In the genomic region with DNA sequence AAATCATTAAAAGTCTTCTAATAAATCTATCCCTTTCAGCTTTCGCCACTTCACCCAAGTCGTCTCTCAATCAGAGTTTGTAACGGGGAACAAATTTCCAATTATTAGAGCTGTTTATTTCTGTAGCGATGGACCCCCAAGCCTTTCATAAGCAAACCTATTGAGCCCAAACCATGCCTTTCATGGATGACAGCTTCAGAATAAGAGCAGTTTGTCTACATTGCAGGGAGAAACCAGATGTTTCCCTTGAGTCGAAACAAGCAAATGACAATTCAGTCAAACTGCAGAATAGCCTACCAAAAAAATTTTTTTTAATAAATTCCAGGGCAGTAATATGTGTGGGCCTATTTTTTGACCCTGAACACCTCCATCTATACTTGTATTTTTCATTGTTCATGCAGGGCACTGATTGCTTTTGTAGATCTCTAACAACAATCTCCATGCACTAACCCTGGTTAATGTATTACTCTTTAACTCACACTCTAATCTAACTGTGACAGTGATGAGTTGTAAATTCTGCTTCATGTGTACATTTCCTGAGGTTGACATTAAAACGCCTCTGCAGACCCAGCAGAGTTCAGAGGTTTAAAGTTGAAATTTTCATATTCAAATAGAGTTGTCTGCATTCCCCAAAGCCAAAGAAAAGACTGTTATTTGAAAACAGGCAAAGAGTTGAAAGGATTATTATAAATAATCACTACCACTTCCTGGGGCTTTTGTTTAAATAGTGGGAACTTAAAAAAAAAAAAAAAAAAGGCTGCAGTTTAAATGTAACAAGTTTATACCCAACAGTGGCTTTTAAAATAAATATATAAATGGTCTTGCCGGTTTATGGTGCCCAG, we compare ENCODE assay signal across 1 cellular context.
TF ChIP-seq lines count a peak whose summit lies in the region.

No MANE protein-coding gene starts in this region.

TF ChIP-seq in HepG2, 621 proteins besides CTCF, POLR2A, EP300 and RAD21 (continued from another document and continues in another):
- TF ChIP-seq, protein P1, sequence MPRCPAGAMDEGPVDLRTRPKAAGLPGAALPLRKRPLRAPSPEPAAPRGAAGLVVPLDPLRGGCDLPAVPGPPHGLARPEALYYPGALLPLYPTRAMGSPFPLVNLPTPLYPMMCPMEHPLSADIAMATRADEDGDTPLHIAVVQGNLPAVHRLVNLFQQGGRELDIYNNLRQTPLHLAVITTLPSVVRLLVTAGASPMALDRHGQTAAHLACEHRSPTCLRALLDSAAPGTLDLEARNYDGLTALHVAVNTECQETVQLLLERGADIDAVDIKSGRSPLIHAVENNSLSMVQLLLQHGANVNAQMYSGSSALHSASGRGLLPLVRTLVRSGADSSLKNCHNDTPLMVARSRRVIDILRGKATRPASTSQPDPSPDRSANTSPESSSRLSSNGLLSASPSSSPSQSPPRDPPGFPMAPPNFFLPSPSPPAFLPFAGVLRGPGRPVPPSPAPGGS (CRISPR knock-in tag; IDR thresholded peaks at IDR 0.05), result no peak
- TF ChIP-seq STAT5B (CRISPR knock-in tag; IDR thresholded peaks at IDR 0.05), result 0 out of 2 replicates have a peak, but pooled peaks have one; percentile 34
- TF ChIP-seq, protein P2, sequence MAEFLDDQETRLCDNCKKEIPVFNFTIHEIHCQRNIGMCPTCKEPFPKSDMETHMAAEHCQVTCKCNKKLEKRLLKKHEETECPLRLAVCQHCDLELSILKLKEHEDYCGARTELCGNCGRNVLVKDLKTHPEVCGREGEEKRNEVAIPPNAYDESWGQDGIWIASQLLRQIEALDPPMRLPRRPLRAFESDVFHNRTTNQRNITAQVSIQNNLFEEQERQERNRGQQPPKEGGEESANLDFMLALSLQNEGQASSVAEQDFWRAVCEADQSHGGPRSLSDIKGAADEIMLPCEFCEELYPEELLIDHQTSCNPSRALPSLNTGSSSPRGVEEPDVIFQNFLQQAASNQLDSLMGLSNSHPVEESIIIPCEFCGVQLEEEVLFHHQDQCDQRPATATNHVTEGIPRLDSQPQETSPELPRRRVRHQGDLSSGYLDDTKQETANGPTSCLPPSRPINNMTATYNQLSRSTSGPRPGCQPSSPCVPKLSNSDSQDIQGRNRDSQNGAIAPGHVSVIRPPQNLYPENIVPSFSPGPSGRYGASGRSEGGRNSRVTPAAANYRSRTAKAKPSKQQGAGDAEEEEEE (CRISPR knock-in tag; IDR thresholded peaks at IDR 0.05; ENCODE audit: borderline replicate concordance), result no peak
- TF ChIP-seq, protein P3, sequence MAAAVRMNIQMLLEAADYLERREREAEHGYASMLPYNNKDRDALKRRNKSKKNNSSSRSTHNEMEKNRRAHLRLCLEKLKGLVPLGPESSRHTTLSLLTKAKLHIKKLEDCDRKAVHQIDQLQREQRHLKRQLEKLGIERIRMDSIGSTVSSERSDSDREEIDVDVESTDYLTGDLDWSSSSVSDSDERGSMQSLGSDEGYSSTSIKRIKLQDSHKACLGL (CRISPR knock-in tag; IDR thresholded peaks at IDR 0.05), result no peak
- no peak for TF ChIP-seq ZNF282 (IDR thresholded peaks at IDR 0.05; ENCODE audit: partially characterized antibody)
- 0 out of 2 replicates have a peak, but pooled peaks have one; percentile 39 for TF ChIP-seq FOXP1 (IDR thresholded peaks at IDR 0.05)
- peak; percentile 95 for TF ChIP-seq FOXP1 (CRISPR knock-in tag; IDR thresholded peaks at IDR 0.05)
- TF ChIP-seq KLF11 (CRISPR knock-in tag; IDR thresholded peaks at IDR 0.05), result no peak
- TF ChIP-seq ZC3H13 (CRISPR knock-in tag; IDR thresholded peaks at IDR 0.05), result no peak
- TF ChIP-seq ZNF672 (CRISPR knock-in tag; IDR thresholded peaks at IDR 0.05), result no peak
- TF ChIP-seq SIX1 (CRISPR knock-in tag; IDR thresholded peaks at IDR 0.05; ENCODE audit: borderline replicate concordance), result peak; percentile 69
- 0 out of 2 replicates have a peak, but pooled peaks have one; percentile 17 for TF ChIP-seq GTF2F1 (IDR thresholded peaks at IDR 0.05; ENCODE audit: low read length)
- no peak for TF ChIP-seq KLF15 (CRISPR knock-in tag; IDR thresholded peaks at IDR 0.05; ENCODE audit: borderline replicate concordance)
- TF ChIP-seq MEIS2 (CRISPR knock-in tag; IDR thresholded peaks at IDR 0.05), result peak; percentile 99
- peak; percentile 93; the same call in 1 of the 2 replicates for TF ChIP-seq MEIS1 (CRISPR knock-in tag; IDR thresholded peaks at IDR 0.05; ENCODE audit: borderline replicate concordance)
- no peak for TF ChIP-seq SP2 (CRISPR knock-in tag; IDR thresholded peaks at IDR 0.05)
- TF ChIP-seq, protein P4, sequence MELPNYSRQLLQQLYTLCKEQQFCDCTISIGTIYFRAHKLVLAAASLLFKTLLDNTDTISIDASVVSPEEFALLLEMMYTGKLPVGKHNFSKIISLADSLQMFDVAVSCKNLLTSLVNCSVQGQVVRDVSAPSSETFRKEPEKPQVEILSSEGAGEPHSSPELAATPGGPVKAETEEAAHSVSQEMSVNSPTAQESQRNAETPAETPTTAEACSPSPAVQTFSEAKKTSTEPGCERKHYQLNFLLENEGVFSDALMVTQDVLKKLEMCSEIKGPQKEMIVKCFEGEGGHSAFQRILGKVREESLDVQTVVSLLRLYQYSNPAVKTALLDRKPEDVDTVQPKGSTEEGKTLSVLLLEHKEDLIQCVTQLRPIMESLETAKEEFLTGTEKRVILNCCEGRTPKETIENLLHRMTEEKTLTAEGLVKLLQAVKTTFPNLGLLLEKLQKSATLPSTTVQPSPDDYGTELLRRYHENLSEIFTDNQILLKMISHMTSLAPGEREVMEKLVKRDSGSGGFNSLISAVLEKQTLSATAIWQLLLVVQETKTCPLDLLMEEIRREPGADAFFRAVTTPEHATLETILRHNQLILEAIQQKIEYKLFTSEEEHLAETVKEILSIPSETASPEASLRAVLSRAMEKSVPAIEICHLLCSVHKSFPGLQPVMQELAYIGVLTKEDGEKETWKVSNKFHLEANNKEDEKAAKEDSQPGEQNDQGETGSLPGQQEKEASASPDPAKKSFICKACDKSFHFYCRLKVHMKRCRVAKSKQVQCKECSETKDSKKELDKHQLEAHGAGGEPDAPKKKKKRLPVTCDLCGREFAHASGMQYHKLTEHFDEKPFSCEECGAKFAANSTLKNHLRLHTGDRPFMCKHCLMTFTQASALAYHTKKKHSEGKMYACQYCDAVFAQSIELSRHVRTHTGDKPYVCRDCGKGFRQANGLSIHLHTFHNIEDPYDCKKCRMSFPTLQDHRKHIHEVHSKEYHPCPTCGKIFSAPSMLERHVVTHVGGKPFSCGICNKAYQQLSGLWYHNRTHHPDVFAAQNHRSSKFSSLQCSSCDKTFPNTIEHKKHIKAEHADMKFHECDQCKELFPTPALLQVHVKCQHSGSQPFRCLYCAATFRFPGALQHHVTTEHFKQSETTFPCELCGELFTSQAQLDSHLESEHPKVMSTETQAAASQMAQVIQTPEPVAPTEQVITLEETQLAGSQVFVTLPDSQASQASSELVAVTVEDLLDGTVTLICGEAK (IDR thresholded peaks at IDR 0.05), result no peak
- TF ChIP-seq, protein P4 (CRISPR knock-in tag; IDR thresholded peaks at IDR 0.05), result no peak; the same call in 1 of the 2 replicates
- TF ChIP-seq NCOA2 (CRISPR knock-in tag; IDR thresholded peaks at IDR 0.05), result peak; percentile 91
- TF ChIP-seq, protein P5, sequence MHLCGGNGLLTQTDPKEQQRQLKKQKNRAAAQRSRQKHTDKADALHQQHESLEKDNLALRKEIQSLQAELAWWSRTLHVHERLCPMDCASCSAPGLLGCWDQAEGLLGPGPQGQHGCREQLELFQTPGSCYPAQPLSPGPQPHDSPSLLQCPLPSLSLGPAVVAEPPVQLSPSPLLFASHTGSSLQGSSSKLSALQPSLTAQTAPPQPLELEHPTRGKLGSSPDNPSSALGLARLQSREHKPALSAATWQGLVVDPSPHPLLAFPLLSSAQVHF (CRISPR knock-in tag; IDR thresholded peaks at IDR 0.05), result no peak
- TF ChIP-seq, protein P6, sequence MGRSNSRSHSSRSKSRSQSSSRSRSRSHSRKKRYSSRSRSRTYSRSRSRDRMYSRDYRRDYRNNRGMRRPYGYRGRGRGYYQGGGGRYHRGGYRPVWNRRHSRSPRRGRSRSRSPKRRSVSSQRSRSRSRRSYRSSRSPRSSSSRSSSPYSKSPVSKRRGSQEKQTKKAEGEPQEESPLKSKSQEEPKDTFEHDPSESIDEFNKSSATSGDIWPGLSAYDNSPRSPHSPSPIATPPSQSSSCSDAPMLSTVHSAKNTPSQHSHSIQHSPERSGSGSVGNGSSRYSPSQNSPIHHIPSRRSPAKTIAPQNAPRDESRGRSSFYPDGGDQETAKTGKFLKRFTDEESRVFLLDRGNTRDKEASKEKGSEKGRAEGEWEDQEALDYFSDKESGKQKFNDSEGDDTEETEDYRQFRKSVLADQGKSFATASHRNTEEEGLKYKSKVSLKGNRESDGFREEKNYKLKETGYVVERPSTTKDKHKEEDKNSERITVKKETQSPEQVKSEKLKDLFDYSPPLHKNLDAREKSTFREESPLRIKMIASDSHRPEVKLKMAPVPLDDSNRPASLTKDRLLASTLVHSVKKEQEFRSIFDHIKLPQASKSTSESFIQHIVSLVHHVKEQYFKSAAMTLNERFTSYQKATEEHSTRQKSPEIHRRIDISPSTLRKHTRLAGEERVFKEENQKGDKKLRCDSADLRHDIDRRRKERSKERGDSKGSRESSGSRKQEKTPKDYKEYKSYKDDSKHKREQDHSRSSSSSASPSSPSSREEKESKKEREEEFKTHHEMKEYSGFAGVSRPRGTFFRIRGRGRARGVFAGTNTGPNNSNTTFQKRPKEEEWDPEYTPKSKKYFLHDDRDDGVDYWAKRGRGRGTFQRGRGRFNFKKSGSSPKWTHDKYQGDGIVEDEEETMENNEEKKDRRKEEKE (IDR thresholded peaks at IDR 0.05), result no peak
- TF ChIP-seq ASH2L (IDR thresholded peaks at IDR 0.05; ENCODE audit: insufficient read length, low read depth, low read length), result peak; percentile 89
- TF ChIP-seq ZMYM3 (CRISPR knock-in tag; IDR thresholded peaks at IDR 0.05), result peak; percentile 28; the same call in 1 of the 2 replicates
- peak; percentile 80; the same call in 1 of the 2 replicates for TF ChIP-seq HMG20A (CRISPR knock-in tag; IDR thresholded peaks at IDR 0.05; ENCODE audit: borderline replicate concordance)
- TF ChIP-seq, protein P7, sequence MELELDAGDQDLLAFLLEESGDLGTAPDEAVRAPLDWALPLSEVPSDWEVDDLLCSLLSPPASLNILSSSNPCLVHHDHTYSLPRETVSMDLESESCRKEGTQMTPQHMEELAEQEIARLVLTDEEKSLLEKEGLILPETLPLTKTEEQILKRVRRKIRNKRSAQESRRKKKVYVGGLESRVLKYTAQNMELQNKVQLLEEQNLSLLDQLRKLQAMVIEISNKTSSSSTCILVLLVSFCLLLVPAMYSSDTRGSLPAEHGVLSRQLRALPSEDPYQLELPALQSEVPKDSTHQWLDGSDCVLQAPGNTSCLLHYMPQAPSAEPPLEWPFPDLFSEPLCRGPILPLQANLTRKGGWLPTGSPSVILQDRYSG (CRISPR knock-in tag; IDR thresholded peaks at IDR 0.05), result no peak
- TF ChIP-seq, protein P8, sequence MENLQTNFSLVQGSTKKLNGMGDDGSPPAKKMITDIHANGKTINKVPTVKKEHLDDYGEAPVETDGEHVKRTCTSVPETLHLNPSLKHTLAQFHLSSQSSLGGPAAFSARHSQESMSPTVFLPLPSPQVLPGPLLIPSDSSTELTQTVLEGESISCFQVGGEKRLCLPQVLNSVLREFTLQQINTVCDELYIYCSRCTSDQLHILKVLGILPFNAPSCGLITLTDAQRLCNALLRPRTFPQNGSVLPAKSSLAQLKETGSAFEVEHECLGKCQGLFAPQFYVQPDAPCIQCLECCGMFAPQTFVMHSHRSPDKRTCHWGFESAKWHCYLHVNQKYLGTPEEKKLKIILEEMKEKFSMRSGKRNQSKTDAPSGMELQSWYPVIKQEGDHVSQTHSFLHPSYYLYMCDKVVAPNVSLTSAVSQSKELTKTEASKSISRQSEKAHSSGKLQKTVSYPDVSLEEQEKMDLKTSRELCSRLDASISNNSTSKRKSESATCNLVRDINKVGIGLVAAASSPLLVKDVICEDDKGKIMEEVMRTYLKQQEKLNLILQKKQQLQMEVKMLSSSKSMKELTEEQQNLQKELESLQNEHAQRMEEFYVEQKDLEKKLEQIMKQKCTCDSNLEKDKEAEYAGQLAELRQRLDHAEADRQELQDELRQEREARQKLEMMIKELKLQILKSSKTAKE (CRISPR knock-in tag; IDR thresholded peaks at IDR 0.05; ENCODE audit: borderline replicate concordance), result peak; percentile 77
- peak; percentile 74; the same call in 1 of the 2 replicates for TF ChIP-seq ZNF264 (CRISPR knock-in tag; IDR thresholded peaks at IDR 0.05)
- TF ChIP-seq MYC (CRISPR knock-in tag; IDR thresholded peaks at IDR 0.05; ENCODE audit: borderline replicate concordance), result no peak
- 0 out of 2 replicates have a peak, but pooled peaks have one; percentile 24 for TF ChIP-seq SNAI1 (CRISPR knock-in tag; IDR thresholded peaks at IDR 0.05; ENCODE audit: borderline replicate concordance)
- TF ChIP-seq RFX3 (CRISPR knock-in tag; IDR thresholded peaks at IDR 0.05), result no peak
- TF ChIP-seq REXO4 (CRISPR knock-in tag; IDR thresholded peaks at IDR 0.05; ENCODE audit: borderline replicate concordance), result no peak
- no peak for TF ChIP-seq BHLHE40 (IDR thresholded peaks at IDR 0.05; ENCODE audit: low read length)
- peak; percentile 89; the same call in 1 of the 2 replicates for TF ChIP-seq PITX1 (CRISPR knock-in tag; IDR thresholded peaks at IDR 0.05)
- TF ChIP-seq EHMT2 (IDR thresholded peaks at IDR 0.05; ENCODE audit: borderline replicate concordance, low read depth, low read length), result no peak; the same call in 1 of the 2 replicates
